ENCODE assay signal across 24 cellular contexts in the genomic region with DNA sequence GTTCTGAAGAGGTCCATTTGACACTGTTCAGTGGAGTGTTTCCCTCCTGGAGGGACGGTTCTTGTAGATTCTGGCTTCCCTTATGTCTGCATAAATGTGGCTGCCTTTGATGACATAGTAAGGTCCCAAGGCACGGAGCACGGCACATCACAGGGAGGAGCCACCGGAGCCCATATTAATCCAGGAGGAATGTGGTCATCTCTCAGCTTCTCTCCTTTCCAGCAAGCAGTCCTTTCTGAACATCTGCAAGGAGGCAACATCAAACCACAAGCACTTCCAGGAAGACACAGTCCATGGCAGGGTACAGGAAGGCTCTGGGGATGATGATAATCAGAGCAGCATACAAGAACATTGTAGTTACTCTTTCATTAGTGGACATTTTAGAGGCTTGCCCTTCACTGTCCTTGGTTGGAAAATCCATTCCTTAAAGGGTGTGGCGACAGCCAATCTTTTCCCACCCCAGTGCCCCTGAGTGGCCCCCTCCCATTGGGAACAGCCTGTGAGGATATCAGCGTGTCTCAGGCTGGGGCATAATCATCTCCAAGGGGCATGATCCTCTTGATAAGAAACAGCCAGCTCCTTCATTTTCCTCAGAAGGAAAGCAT. TPM values are rescaled to one million over a fixed set of nuclear protein-coding genes. Genes with fewer than 3 reads are reported as not detected.
A peak's percentile ranks its signal among the peaks of the same experiment; 100 is the strongest.
DNase-seq lines count a peak whose midpoint lies in the region; ATAC-seq and TF ChIP-seq lines count a peak whose summit lies in the region.
"Had no signal": no experiment of that assay in that cellular context is flagged by ENCODE, and none has a peak within 500 bp of the region (broad histone marks: within the 10 kb centered on the region; RNA-seq: fewer than 3 reads in every experiment).

No MANE protein-coding gene starts in this region.

- no peak overlapping the region for H3K4me3 ChIP-seq in thyroid gland (replicated peaks in 1 of 3)
- H3K4me3 ChIP-seq: right lobe of liver, tibial nerve had no signal

- CTCF ChIA-PET in RWPE1 (lab: Yijun Ruan, JAX) = no interaction called here

- WGBS in thyroid gland, 2 donors = 72 to 78% methylated on average over 6 of the region's 6 CpGs

- H3K36me3 ChIP-seq in thyroid gland = no peaks in the 10 kb centered on the region
- H3K36me3 ChIP-seq: neutrophil, right lobe of liver, tibial nerve had no signal

- no peaks in the 10 kb centered on the region for H3K27me3 ChIP-seq in thyroid gland
- H3K27me3 ChIP-seq: neutrophil, right lobe of liver, tibial nerve had no signal

- TF ChIP-seq POLR2A in thyroid gland (IDR thresholded peaks at IDR 0.05) (no peak), GM18505 (IDR thresholded peaks at IDR 0.05; ENCODE audit: borderline replicate concordance, extremely low read depth, insufficient read depth, insufficient read length) (no peak)

- DNase-seq in RWPE1 (ENCODE audit: low spot score) (no peak), islet precursor cell (peak; percentile 27), thyroid gland (no peak), iPS-NIHi11 (ENCODE audit: low spot score) (no peak), DMS153 treated with DMSO at 0.1 percent for 48 hours (lab: John Stamatoyannopoulos, UW; ENCODE audit: unreplicated experiment) (no peak)
- DNase-seq: activated B cell treated with CpG ODN at 0.5 μM for 24 hours; activated CD4-positive, alpha-beta T cell treated with anti-CD3 and anti-CD28 coated beads, Interleukin-2, amount 50 U/mL, for 1 hour; activated gamma-delta T cell treated with Interleukin-2 at 50 U/mL for 16 hours; activated T-cell treated with anti-CD3 and anti-CD28 coated beads, Interleukin-2, amount 50 U/mL, for 48 hours; cerebellar nuclear complex; COR-L47; DMS79; naive B cell; NCI-H1048; NCI-H1694; NCI-H510A treated with DMSO at 0.1 percent for 48 hours; right lobe of liver; stimulated activated CD4-positive, alpha-beta T cell treated with anti-CD3 and anti-CD28 coated beads, Interleukin-4, amount 100 ng/mL, for 1 hour had no signal

- intact Hi-C loops in thyroid gland (cut with DNase I) = no loop called here

- ATAC-seq in GM18505 (IDR thresholded peaks at IDR 0.05; ENCODE audit: unreplicated experiment) = no peak
- ATAC-seq: HCT116 had no signal

- POLR2A ChIA-PET in RWPE1 (lab: Yijun Ruan, JAX; ENCODE audit: low non-redundant PET) = no interaction called here

- no peak for TF ChIP-seq CTCF in RWPE1 (conservative IDR thresholded peaks at IDR 0.05; ENCODE audit: low read depth)
- TF ChIP-seq CTCF in thyroid gland (IDR thresholded peaks at IDR 0.05) = no peak

- H3K9me3 ChIP-seq in thyroid gland = no peaks in the 10 kb centered on the region
- H3K9me3 ChIP-seq: neutrophil, right lobe of liver, tibial nerve had no signal

- peak overlapping the region; percentile 91 for H3K27ac ChIP-seq in RWPE1
- peak overlapping the region; percentile 49 for H3K27ac ChIP-seq in angular gyrus (ENCODE audit: low read depth, low read length)
- H3K27ac ChIP-seq in thyroid gland = peak overlapping the region; percentile 33 to 53 (median 47)
- H3K27ac ChIP-seq: C4-2B, neutrophil, right lobe of liver had no signal

- peaks cover 0 to 17% of the 10 kb centered on the region in 2 donors for H3K4me1 ChIP-seq in thyroid gland
- H3K4me1 ChIP-seq: right lobe of liver had no signal

RNA-seq across cellular contexts. Expression of gene YPEL5, which starts 31.2 kb away (rescaled TPM):
- 100 to 1,000 TPM in 3 of 4 donors, 10 to 100 TPM in 1; 74.7 to 129 (median 103) TPM for total RNA-seq in thyroid gland

RNA-seq across cellular contexts. Expression of gene LBH, which starts 53.4 kb away (rescaled TPM):
- 100 to 1,000 TPM; 104 to 206 (median 126) TPM for total RNA-seq in thyroid gland
